Comparison of ENCODE assay signal across 11 cellular contexts in the genomic region with DNA sequence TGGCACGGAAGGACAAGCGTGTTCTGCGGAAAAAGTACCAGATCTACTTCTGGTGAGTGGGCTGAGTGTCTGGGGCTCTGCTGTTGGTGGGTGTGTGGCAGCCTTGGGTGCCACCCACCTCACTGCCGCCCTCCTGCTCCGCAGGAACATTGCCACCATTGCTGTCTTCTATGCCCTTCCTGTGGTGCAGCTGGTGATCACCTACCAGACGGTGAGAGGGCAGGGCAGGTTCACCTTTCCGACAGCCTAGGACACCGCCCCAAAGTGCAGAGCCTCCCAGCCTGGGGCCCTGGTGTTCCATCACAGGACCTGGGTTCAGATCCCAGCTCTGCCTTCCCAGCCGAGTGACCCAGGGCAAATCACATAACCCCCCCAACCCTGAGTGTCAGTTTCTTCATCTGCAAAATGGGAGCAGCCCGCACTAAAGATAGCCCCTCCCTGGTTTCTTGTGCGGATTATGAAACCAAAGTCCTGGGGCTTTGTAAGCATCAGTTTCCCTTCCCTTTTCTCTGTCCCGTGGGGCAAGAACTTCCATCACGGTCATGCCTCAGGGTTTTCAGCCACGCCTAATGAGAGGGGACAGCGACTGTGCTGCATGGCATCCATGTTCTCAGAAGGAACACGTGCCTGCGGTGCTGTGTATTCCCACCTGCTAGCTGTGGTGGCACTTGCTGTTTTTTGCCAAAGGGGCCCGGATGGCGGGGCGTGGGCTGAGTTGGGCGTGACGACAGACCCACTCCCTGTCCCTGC. TPM values are rescaled to one million over a fixed set of nuclear protein-coding genes. Genes with fewer than 3 reads are reported as not detected.
A peak's percentile ranks its signal among the peaks of the same experiment; 100 is the strongest.
DNase-seq lines count a peak whose midpoint lies in the region; ATAC-seq, FAIRE-seq and TF ChIP-seq lines count a peak whose summit lies in the region.
"Had no signal": no experiment of that assay in that cellular context is flagged by ENCODE, and none has a peak within 500 bp of the region (broad histone marks: within the 10 kb centered on the region; RNA-seq: fewer than 3 reads in every experiment).

No MANE protein-coding gene starts in this region.

- H3K4me3 ChIP-seq in muscle layer of colon (ENCODE audit: low read depth in 1 of 2, low read length in 2 of 2) = no peak overlapping the region
- H3K4me3 ChIP-seq: breast epithelium had no signal

- H3K4me1 ChIP-seq in muscle layer of colon (ENCODE audit: insufficient read depth, low read length) = no peaks in the 10 kb centered on the region
- H3K4me1 ChIP-seq: breast epithelium had no signal

- H3K27me3 Mint-ChIP-seq in CD4-positive, alpha-beta T cell = no peaks in the 10 kb centered on the region
- H3K27me3 Mint-ChIP-seq in T-helper 2 cell treated with Interferon-gamma antibody and Interleukin-4, amounts not matched to agents 5 μg/mL and 100 μg/mL, for 36 hours (ENCODE audit: low read depth) = no peaks in the 10 kb centered on the region

- peak; percentile 31; the same call in 1 of the 2 replicates for TF ChIP-seq POLR2A in GM12892 (IDR thresholded peaks at IDR 0.05; ENCODE audit: low read depth, low read length)

- H3K4me3 Mint-ChIP-seq in CD4-positive, alpha-beta T cell = no peak overlapping the region
- no peak overlapping the region for H3K4me3 Mint-ChIP-seq in T-helper 2 cell treated with Interferon-gamma antibody and Interleukin-4, amounts not matched to agents 5 μg/mL and 100 μg/mL, for 36 hours

- peak; percentile 73 for FAIRE-seq in GM12892 (lab: Jason Lieb, UNC)

- POLR2A ChIA-PET in CD4-positive, alpha-beta T cell (lab: Charles Lee) = no interaction called here

- TF ChIP-seq CTCF in CD4-positive, alpha-beta T cell (IDR thresholded peaks at IDR 0.05) = no peak

- no peak overlapping the region for H3K9ac ChIP-seq in muscle layer of colon (ENCODE audit: low read length)

- no peak overlapping the region for H3K27ac Mint-ChIP-seq in CD4-positive, alpha-beta T cell
- no peak overlapping the region for H3K27ac Mint-ChIP-seq in T-helper 2 cell treated with Interferon-gamma antibody and Interleukin-4, amounts not matched to agents 5 μg/mL and 100 μg/mL, for 36 hours

- CTCF ChIA-PET in CD4-positive, alpha-beta T cell (lab: Charles Lee) = no interaction called here

- H3K27me3 ChIP-seq in muscle layer of colon (ENCODE audit: control insufficient read depth in 1 of 2, insufficient read depth in 2 of 2, low read length in 2 of 2) = no peaks in the 10 kb centered on the region
- no peaks in the 10 kb centered on the region for H3K27me3 ChIP-seq in CD4-positive, alpha-beta T cell (ENCODE audit: control insufficient read depth, insufficient read depth, low read length)
- H3K27me3 ChIP-seq: breast epithelium had no signal

- ATAC-seq in HG02610 (IDR thresholded peaks at IDR 0.05; ENCODE audit: unreplicated experiment) (peak; percentile 61), HG03025 (IDR thresholded peaks at IDR 0.05; ENCODE audit: low FRiP score, unreplicated experiment) (no peak)
- no peak for ATAC-seq in CD4-positive, alpha-beta T cell (ENCODE audit: poor library complexity)

- intact Hi-C loops in CD4-positive, alpha-beta T cell (cut with DNase I, micrococcal nuclease) = no loop called here

- H3K9me3 ChIP-seq in muscle layer of colon (ENCODE audit: low read length) = no peaks in the 10 kb centered on the region
- no peaks in the 10 kb centered on the region for H3K9me3 ChIP-seq in CD4-positive, alpha-beta T cell (ENCODE audit: control insufficient read depth, low read length)
- H3K9me3 ChIP-seq: breast epithelium had no signal

- H3K9me3 Mint-ChIP-seq in CD4-positive, alpha-beta T cell = no peaks in the 10 kb centered on the region
- H3K9me3 Mint-ChIP-seq in T-helper 2 cell treated with Interferon-gamma antibody and Interleukin-4, amounts not matched to agents 5 μg/mL and 100 μg/mL, for 36 hours = no peaks in the 10 kb centered on the region

- H3K4me1 Mint-ChIP-seq in CD4-positive, alpha-beta T cell (ENCODE audit: low read depth) = no peaks in the 10 kb centered on the region
- H3K4me1 Mint-ChIP-seq in T-helper 2 cell treated with Interferon-gamma antibody and Interleukin-4, amounts not matched to agents 5 μg/mL and 100 μg/mL, for 36 hours (ENCODE audit: low read depth) = no peaks in the 10 kb centered on the region

- DNase-seq in GM12892 (ENCODE audit: insufficient read length) (no peak), SIG-M5 (lab: John Stamatoyannopoulos, UW) (peak; percentile 25), NCI-H748 treated with DMSO at 0.1 percent for 48 hours (lab: John Stamatoyannopoulos, UW) (no peak)
- no peak for DNase-seq in CD4-positive, alpha-beta T cell
- no peak for DNase-seq in T-helper 2 cell treated with Interferon-gamma antibody and Interleukin-4, amounts not matched to agents 5 μg/mL and 100 μg/mL, for 36 hours (ENCODE audit: low spot score)
- DNase-seq: Calu3, NCI-H2171 had no signal

- H3K36me3 ChIP-seq in muscle layer of colon (ENCODE audit: insufficient read depth, low read length) = peaks cover 71% of the 10 kb centered on the region
- H3K36me3 ChIP-seq: breast epithelium had no signal

- H3K27ac ChIP-seq in muscle layer of colon (ENCODE audit: low read depth, low read length) = peak overlapping the region; percentile 4
- no peak overlapping the region for H3K27ac ChIP-seq in CD4-positive, alpha-beta T cell (ENCODE audit: low read depth, low read length)
- H3K27ac ChIP-seq: breast epithelium had no signal

- H3K36me3 Mint-ChIP-seq in CD4-positive, alpha-beta T cell (ENCODE audit: low read depth) = peaks cover 34% of the 10 kb centered on the region
- H3K36me3 Mint-ChIP-seq in T-helper 2 cell treated with Interferon-gamma antibody and Interleukin-4, amounts not matched to agents 5 μg/mL and 100 μg/mL, for 36 hours (ENCODE audit: low read depth) = peaks cover 13% of the 10 kb centered on the region

RNA-seq across cellular contexts. Expression of gene TAGLN, which starts 9.8 kb away (rescaled TPM):
- polyA plus RNA-seq in GM12892 (2012; ENCODE audit: missing spikeins) = 4.5 TPM
- 1 to 10 TPM; 8.4 to 9.5 TPM for total RNA-seq in CD4-positive, alpha-beta T cell

RNA-seq across cellular contexts. Expression of gene SIDT2, which starts 10.8 kb away (rescaled TPM):
- 13.6 TPM for polyA plus RNA-seq in GM12892 (2012; ENCODE audit: missing spikeins)
- total RNA-seq in CD4-positive, alpha-beta T cell = 100 to 1,000 TPM; 197 to 200 TPM

RNA-seq across cellular contexts. Expression of gene PCSK7, which starts 42.5 kb away (rescaled TPM):
- polyA plus RNA-seq in GM12892 (2012; ENCODE audit: missing spikeins) = 41.6 TPM
- 100 to 1,000 TPM; 229 to 247 TPM for total RNA-seq in CD4-positive, alpha-beta T cell

RNA-seq across cellular contexts. Expression of gene RNF214, which starts 43.1 kb away (rescaled TPM):
- polyA plus RNA-seq in GM12892 (2012; ENCODE audit: missing spikeins) = 10.9 TPM
- 10 to 100 TPM; 12.9 to 15.8 TPM for total RNA-seq in CD4-positive, alpha-beta T cell

RNA-seq across cellular contexts. Expression of gene PAFAH1B2, which starts 45.3 kb away (rescaled TPM):
- 22.2 TPM for polyA plus RNA-seq in GM12892 (2012; ENCODE audit: missing spikeins)
- total RNA-seq in CD4-positive, alpha-beta T cell = 10 to 100 TPM; 44.3 to 45.6 TPM
